14 cellular contexts compared by ENCODE assay signal in genomic region chr6:44084231-44085014, GRCh38. TPM values are rescaled to one million over a fixed set of nuclear protein-coding genes. Genes with fewer than 3 reads are reported as not detected.
DNase-seq lines count a peak whose midpoint lies in the region; ATAC-seq and TF ChIP-seq lines count a peak whose summit lies in the region.
"Had no signal": no experiment of that assay in that cellular context is flagged by ENCODE, and none has a peak within 500 bp of the region (broad histone marks: within the 10 kb centered on the region; RNA-seq: fewer than 3 reads in every experiment).

No MANE protein-coding gene starts in this region.

- H3K36me3 Mint-ChIP-seq in neural crest cell (ENCODE audit: low read depth): no peaks in the 10 kb centered on the region

- intact Hi-C loops in left colon (cut with DNase I, micrococcal nuclease): loop anchor here (10.0 kb wide), 2 partner anchors 320 to 420 kb away; no protein-coding TSS in a partner anchor

- H3K4me3 Mint-ChIP-seq in neural crest cell: peak overlapping the region; percentile 4

- no peak for TF ChIP-seq CTCF in epithelial cell of esophagus (IDR thresholded peaks at IDR 0.05; ENCODE audit: insufficient read depth, low read depth, low read length, missing control alignments)
- TF ChIP-seq CTCF in neural crest cell (conservative IDR thresholded peaks at IDR 0.05): no peak

- H3K4me1 Mint-ChIP-seq in neural crest cell: peaks cover 10% of the 10 kb centered on the region

- H3K27ac Mint-ChIP-seq in neural crest cell (ENCODE audit: unreplicated experiment): peak overlapping the region; percentile 58
- H3K27ac Mint-ChIP-seq: activated T-helper 2 cell treated with anti-CD3 and anti-CD28 coated beads, Interferon-gamma antibody, Interleukin-2, Interleukin-4, amounts not matched to agents 10 μg/mL and 5 μg/mL and 100 μg/mL, durations not matched to agents 14 hours and 24 hours and 36 hours had no signal

- no peaks in the 10 kb centered on the region for H3K27me3 Mint-ChIP-seq in neural crest cell (ENCODE audit: low read depth)

- ATAC-seq in left colon (no peak), GM19452 (IDR thresholded peaks at IDR 0.05; ENCODE audit: unreplicated experiment) (no peak)
- ATAC-seq: pancreas had no signal

- H3K9me3 Mint-ChIP-seq in neural crest cell: no peaks in the 10 kb centered on the region
- H3K9me3 Mint-ChIP-seq: activated T-helper 2 cell treated with anti-CD3 and anti-CD28 coated beads, Interferon-gamma antibody, Interleukin-2, Interleukin-4, amounts not matched to agents 10 μg/mL and 5 μg/mL and 100 μg/mL, durations not matched to agents 14 hours and 24 hours and 36 hours had no signal

- DNase-seq in Daoy (ENCODE audit: low read depth) (peak; percentile 17), NCI-H510A (lab: John Stamatoyannopoulos, UW) (peak; percentile 75), epithelial cell of esophagus (ENCODE audit: low read depth) (peak; percentile 82), neural crest cell (ENCODE audit: low read depth, low spot score) (no peak), NCI-H2227 (lab: John Stamatoyannopoulos, UW; ENCODE audit: unreplicated experiment) (no peak), left colon (no peak), KG1 (lab: John Stamatoyannopoulos, UW) (no peak)
- DNase-seq: activated CD4-positive, alpha-beta T cell treated with anti-CD3 and anti-CD28 coated beads for 4 hours; DMS79 treated with DMSO at 0.1 percent for 48 hours; NCI-H526 treated with DMSO at 0.1 percent for 48 hours; stimulated activated CD4-positive, alpha-beta T cell treated with anti-CD3 and anti-CD28 coated beads, Interleukin-2, amount 100 ng/mL, for 48 hours had no signal

- H3K4me3 ChIP-seq in epithelial cell of esophagus (ENCODE audit: low read length): no peak overlapping the region
- H3K4me3 ChIP-seq: pancreas had no signal

RNA-seq across cellular contexts. Expression of gene MRPL14, which starts 42.8 kb away (rescaled TPM):
- 143 and 149 TPM in 2 replicates for total RNA-seq in Daoy (2014; rRNA removed; shearing (Covaris generic))
- total RNA-seq in neural crest cell (62.9 and 65.5 TPM in 2 replicates), left colon (10 to 100 TPM; 47.5 to 63.1 TPM)

RNA-seq across cellular contexts. Expression of gene TMEM63B, which starts 42.9 kb away (rescaled TPM):
- total RNA-seq in Daoy (2014; rRNA removed; shearing (Covaris generic)): 13.7 and 25.5 TPM in 2 replicates
- total RNA-seq in neural crest cell: 47.0 and 51.2 TPM in 2 replicates
- 100 to 1,000 TPM in 1 of 2 donors, 10 to 100 TPM in 1; 99.7 to 102 TPM for total RNA-seq in left colon

Comparison
In these comparisons a context has a peak if more than half of its experiments do, and no peak if none do; other contexts are left out.
1. DNase-seq: peak in Daoy (single experiment), NCI-H510A (single experiment) and epithelial cell of esophagus (single experiment); none in neural crest cell (single experiment), NCI-H2227 (single experiment), left colon (0 of 2) and KG1 (single experiment).